Comparison of ENCODE assay signal across 2 cellular contexts in the genomic region with DNA sequence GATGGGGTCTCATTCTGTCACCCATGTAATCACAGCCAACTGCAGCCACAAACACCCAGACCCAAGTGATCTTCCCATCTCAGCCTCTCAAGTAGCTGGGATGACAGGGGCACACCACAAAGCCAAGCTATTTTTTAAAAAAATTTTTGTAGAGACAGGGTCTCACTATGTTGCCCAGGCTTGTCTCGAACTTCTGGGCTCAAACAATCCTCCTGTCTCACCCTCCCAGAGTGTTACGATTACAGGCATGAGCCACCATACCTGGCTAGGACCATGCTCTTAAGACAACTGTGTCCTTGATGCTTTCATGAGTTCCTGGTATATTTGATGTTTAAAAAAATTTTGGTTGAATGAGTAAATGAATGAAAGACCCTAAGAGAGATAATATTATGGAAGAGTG.
TF ChIP-seq lines count a peak whose summit lies in the region.

No MANE protein-coding gene starts in this region.

TF ChIP-seq in liver, 16 proteins besides CTCF, POLR2A, EP300 and RAD21:
- TF ChIP-seq SP1 (IDR thresholded peaks at IDR 0.05) (no peak), HNF4A (conservative IDR thresholded peaks at IDR 0.05) (no peak), RXRA (IDR thresholded peaks at IDR 0.05) (no peak), JUND (IDR thresholded peaks at IDR 0.05) (no peak), TAF1 (conservative IDR thresholded peaks at IDR 0.05) (no peak), FOXA2 (IDR thresholded peaks at IDR 0.05) (no peak), EGR1 (IDR thresholded peaks at IDR 0.05; ENCODE audit: low read depth in 2 of 2) (no peak), NR2F2 (IDR thresholded peaks at IDR 0.05) (no peak), HNF4G (IDR thresholded peaks at IDR 0.05) (no peak), GABPA (IDR thresholded peaks at IDR 0.05 in 1 of 2, conservative IDR thresholded peaks at IDR 0.05 in 1 of 2) (no peak), FOXA1 (IDR thresholded peaks at IDR 0.05) (no peak)
- TF ChIP-seq, protein P1, sequence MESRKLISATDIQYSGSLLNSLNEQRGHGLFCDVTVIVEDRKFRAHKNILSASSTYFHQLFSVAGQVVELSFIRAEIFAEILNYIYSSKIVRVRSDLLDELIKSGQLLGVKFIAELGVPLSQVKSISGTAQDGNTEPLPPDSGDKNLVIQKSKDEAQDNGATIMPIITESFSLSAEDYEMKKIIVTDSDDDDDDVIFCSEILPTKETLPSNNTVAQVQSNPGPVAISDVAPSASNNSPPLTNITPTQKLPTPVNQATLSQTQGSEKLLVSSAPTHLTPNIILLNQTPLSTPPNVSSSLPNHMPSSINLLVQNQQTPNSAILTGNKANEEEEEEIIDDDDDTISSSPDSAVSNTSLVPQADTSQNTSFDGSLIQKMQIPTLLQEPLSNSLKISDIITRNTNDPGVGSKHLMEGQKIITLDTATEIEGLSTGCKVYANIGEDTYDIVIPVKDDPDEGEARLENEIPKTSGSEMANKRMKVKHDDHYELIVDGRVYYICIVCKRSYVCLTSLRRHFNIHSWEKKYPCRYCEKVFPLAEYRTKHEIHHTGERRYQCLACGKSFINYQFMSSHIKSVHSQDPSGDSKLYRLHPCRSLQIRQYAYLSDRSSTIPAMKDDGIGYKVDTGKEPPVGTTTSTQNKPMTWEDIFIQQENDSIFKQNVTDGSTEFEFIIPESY (IDR thresholded peaks at IDR 0.05): no peak
- TF ChIP-seq, protein P2, sequence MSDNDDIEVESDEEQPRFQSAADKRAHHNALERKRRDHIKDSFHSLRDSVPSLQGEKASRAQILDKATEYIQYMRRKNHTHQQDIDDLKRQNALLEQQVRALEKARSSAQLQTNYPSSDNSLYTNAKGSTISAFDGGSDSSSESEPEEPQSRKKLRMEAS (IDR thresholded peaks at IDR 0.05): no peak
- TF ChIP-seq, protein P3, sequence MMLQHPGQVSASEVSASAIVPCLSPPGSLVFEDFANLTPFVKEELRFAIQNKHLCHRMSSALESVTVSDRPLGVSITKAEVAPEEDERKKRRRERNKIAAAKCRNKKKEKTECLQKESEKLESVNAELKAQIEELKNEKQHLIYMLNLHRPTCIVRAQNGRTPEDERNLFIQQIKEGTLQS (IDR thresholded peaks at IDR 0.05): no peak
- TF ChIP-seq, protein P4, sequence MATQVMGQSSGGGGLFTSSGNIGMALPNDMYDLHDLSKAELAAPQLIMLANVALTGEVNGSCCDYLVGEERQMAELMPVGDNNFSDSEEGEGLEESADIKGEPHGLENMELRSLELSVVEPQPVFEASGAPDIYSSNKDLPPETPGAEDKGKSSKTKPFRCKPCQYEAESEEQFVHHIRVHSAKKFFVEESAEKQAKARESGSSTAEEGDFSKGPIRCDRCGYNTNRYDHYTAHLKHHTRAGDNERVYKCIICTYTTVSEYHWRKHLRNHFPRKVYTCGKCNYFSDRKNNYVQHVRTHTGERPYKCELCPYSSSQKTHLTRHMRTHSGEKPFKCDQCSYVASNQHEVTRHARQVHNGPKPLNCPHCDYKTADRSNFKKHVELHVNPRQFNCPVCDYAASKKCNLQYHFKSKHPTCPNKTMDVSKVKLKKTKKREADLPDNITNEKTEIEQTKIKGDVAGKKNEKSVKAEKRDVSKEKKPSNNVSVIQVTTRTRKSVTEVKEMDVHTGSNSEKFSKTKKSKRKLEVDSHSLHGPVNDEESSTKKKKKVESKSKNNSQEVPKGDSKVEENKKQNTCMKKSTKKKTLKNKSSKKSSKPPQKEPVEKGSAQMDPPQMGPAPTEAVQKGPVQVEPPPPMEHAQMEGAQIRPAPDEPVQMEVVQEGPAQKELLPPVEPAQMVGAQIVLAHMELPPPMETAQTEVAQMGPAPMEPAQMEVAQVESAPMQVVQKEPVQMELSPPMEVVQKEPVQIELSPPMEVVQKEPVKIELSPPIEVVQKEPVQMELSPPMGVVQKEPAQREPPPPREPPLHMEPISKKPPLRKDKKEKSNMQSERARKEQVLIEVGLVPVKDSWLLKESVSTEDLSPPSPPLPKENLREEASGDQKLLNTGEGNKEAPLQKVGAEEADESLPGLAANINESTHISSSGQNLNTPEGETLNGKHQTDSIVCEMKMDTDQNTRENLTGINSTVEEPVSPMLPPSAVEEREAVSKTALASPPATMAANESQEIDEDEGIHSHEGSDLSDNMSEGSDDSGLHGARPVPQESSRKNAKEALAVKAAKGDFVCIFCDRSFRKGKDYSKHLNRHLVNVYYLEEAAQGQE (IDR thresholded peaks at IDR 0.05): no peak

TF ChIP-seq in HepG2, 621 proteins besides CTCF, POLR2A, EP300 and RAD21:
- no peak for TF ChIP-seq ZNF530 (CRISPR knock-in tag; IDR thresholded peaks at IDR 0.05; ENCODE audit: low read depth)
- TF ChIP-seq ZNF614 (CRISPR knock-in tag; IDR thresholded peaks at IDR 0.05; ENCODE audit: borderline replicate concordance): no peak
